Comparison of ENCODE assay signal across 8 cellular contexts in genomic region chr1:228405200-228405978, GRCh38. TPM values are rescaled to one million over a fixed set of nuclear protein-coding genes. Genes with fewer than 3 reads are reported as not detected.
DNase-seq lines count a peak whose midpoint lies in the region; ATAC-seq and TF ChIP-seq lines count a peak whose summit lies in the region.

No MANE protein-coding gene starts in this region.

- H3K27me3 ChIP-seq in heart right ventricle (no peaks in the 10 kb centered on the region), lower lobe of right lung (ENCODE audit: low read depth) (no peaks in the 10 kb centered on the region), aorta (ENCODE audit: control insufficient read depth in 1 of 2, insufficient read depth in 2 of 2, low read length in 1 of 2) (no peaks in the 10 kb centered on the region)

- H3K36me3 ChIP-seq in heart right ventricle, result peaks cover 0 to 31% (median 2%) of the 10 kb centered on the region in 9 donors
- peaks cover 34% of the 10 kb centered on the region for H3K36me3 ChIP-seq in lower lobe of right lung
- no peaks in the 10 kb centered on the region for H3K36me3 ChIP-seq in aorta (ENCODE audit: control insufficient read depth in 1 of 2, insufficient read depth in 2 of 2, low read length in 1 of 2)

- intact Hi-C loops in heart right ventricle (cut with DNase I), result loop anchor here in 2 of 10 donors (5.0 to 10.0 kb wide), 3 partner anchors 61 to 263 kb away; partner anchors contain the start of gene GUK1 (in 1 of the 2)
- intact Hi-C loops in Right ventricle myocardium inferior (cut with DNase I), result loop anchor here (5.0 kb wide), 1 partner anchor 52 kb away; a partner anchor contains a TSS
- intact Hi-C loops in lower lobe of right lung (cut with DNase I), result no loop called here
- intact Hi-C loops in aorta (cut with DNase I), result loop anchor here in 1 of 2 donors (10.0 kb wide), 1 partner anchor 271 kb away; no protein-coding TSS in a partner anchor

- TF ChIP-seq CTCF in heart right ventricle (IDR thresholded peaks at IDR 0.05) (no peak), lower lobe of right lung (IDR thresholded peaks at IDR 0.05) (no peak)

- DNase-seq in heart right ventricle (no peak), Right ventricle myocardium inferior (ENCODE audit: missing footprints) (no peak), astrocyte of the hippocampus (ENCODE audit: low read depth, low spot score) (peak; percentile 18), lower lobe of right lung (no peak), aorta (no peak), SKM-1 (lab: John Stamatoyannopoulos, UW; ENCODE audit: unreplicated experiment) (no peak), cortex of kidney (lab: John Stamatoyannopoulos, UW) (no peak)

- no peaks in the 10 kb centered on the region for H3K9me3 ChIP-seq in heart right ventricle
- no peaks in the 10 kb centered on the region for H3K9me3 ChIP-seq in lower lobe of right lung
- H3K9me3 ChIP-seq in aorta (ENCODE audit: control insufficient read depth, low read length), result no peaks in the 10 kb centered on the region

- H3K27ac ChIP-seq in heart right ventricle (peak overlapping the region in 4 of 10 donors; percentile 78 to 96 (median 90)), lower lobe of right lung (peak overlapping the region; percentile 90), aorta (ENCODE audit: low read depth in 1 of 2, low read length in 2 of 2) (no peak overlapping the region)

- peaks cover 6 to 48% (median 34%) of the 10 kb centered on the region in 9 donors for H3K4me1 ChIP-seq in heart right ventricle
- peaks cover 39% of the 10 kb centered on the region for H3K4me1 ChIP-seq in lower lobe of right lung
- no peaks in the 10 kb centered on the region for H3K4me1 ChIP-seq in aorta (ENCODE audit: control insufficient read depth in 1 of 2, insufficient read depth in 2 of 2, low read length in 2 of 2)

- H3K4me3 ChIP-seq in heart right ventricle (peak overlapping the region; percentile 71 to 100 (median 96)), lower lobe of right lung (peak overlapping the region; percentile 75), aorta (ENCODE audit: low read length in 2 of 2) (peak overlapping the region; percentile 61 to 74)

- ATAC-seq in heart right ventricle (no peak), Right ventricle myocardium inferior (no peak), lower lobe of right lung (no peak), aorta (ENCODE audit: low FRiP score) (no peak), HG03432 (IDR thresholded peaks at IDR 0.05; ENCODE audit: unreplicated experiment) (no peak)

- 31 to 37% methylated on average over 11 of the region's 11 CpGs for WGBS in heart right ventricle, 2 donors
- WGBS in aorta, 2 donors, result 34 to 38% methylated on average over 10 to 11 of the region's 11 CpGs

RNA-seq across cellular contexts. Expression of gene TRIM11, which starts 1.2 kb away (rescaled TPM):
- total RNA-seq in heart right ventricle (10 to 100 TPM in 1 of 10 donors, 1 to 10 TPM in 9; 5.2 to 11.2 (median 6.9) TPM), Right ventricle myocardium inferior (7.7 TPM), lower lobe of right lung (26.2 TPM), aorta (10 to 100 TPM; 16.2 to 20.3 TPM)
- polyA plus RNA-seq in heart right ventricle (1 to 10 TPM; 7.1 to 8.8 TPM), aorta (10 to 100 TPM in 1 of 2 donors, 1 to 10 TPM in 1; 5.8 to 12.2 TPM)

RNA-seq across cellular contexts. Expression of gene TRIM17, which starts 11.3 kb away (rescaled TPM):
- under 1 TPM in 7 of 10 donors, not detected in 3; 0.14 to 0.44 (median 0.34) TPM for total RNA-seq in heart right ventricle
- polyA plus RNA-seq in heart right ventricle, result under 1 TPM; 0.20 to 0.37 TPM
- 0.38 TPM for total RNA-seq in Right ventricle myocardium inferior
- 2.6 TPM for total RNA-seq in lower lobe of right lung
- 1 to 10 TPM in 1 of 2 donors, under 1 TPM in 1; 0.62 to 2.5 TPM for total RNA-seq in aorta
- polyA plus RNA-seq in aorta, result not detected
